In genomic region chrX:38560776-38561125, GRCh38 we compare ENCODE assay signal across 1 cellular context.
TF ChIP-seq lines count a peak whose summit lies in the region.

No MANE protein-coding gene starts in this region.

TF ChIP-seq in HepG2, 621 proteins besides CTCF, POLR2A, EP300 and RAD21 (continued from another document):
- TF ChIP-seq CSRNP1 (CRISPR knock-in tag; IDR thresholded peaks at IDR 0.05) (no peak), MIER2 (CRISPR knock-in tag; IDR thresholded peaks at IDR 0.05) (no peak), ZNF614 (CRISPR knock-in tag; IDR thresholded peaks at IDR 0.05; ENCODE audit: borderline replicate concordance) (no peak), DR1 (CRISPR knock-in tag; IDR thresholded peaks at IDR 0.05) (no peak), CENPBD1 (CRISPR knock-in tag; IDR thresholded peaks at IDR 0.05; ENCODE audit: borderline replicate concordance, low read depth) (no peak), KLF13 (CRISPR knock-in tag; IDR thresholded peaks at IDR 0.05) (no peak), SP5 (CRISPR knock-in tag; IDR thresholded peaks at IDR 0.05; ENCODE audit: borderline replicate concordance, low read depth) (no peak), THAP9 (CRISPR knock-in tag; IDR thresholded peaks at IDR 0.05; ENCODE audit: borderline replicate concordance) (no peak), ZNF761 (CRISPR knock-in tag; conservative IDR thresholded peaks at IDR 0.05) (no peak), PAX8 (CRISPR knock-in tag; IDR thresholded peaks at IDR 0.05; ENCODE audit: borderline replicate concordance) (no peak)
